In the genomic region with DNA sequence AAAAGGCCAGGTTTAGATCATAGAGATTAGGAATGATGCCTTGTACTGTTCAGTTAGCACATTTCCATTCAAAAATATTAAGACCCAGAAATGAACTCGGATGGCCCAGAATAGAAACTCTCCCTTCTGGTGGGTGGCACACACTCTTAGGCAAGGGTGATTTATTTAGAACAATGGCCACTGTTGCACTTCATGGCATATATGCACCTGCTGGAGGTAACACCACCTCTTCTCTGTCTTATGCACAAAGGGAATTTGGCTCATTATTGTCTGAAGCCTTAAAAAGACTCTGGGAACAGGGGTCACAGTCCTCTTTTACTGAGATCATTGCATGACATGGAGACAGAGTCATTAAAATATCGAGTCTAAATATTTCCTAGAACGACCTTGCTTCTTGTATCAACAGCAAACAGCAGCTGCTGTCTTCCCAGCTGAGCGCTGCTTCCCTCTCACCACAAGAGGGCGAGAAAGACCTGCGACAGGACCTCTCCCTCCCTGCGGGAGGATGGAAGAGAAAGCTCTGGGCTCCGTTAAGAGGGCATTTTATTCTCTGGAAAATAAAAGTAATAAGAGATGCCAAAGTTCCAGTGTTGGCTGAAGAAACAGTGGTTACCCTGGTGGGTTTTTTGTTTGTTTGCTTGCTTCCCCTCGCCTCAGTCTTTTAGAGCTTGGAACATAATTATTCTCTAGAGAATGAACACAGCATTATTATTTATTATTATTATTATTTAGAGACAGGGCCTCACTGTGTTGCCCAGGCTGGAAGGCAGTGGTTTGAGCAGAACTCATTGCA, we compare ENCODE assay signal across 1 cellular context.
TF ChIP-seq lines count a peak whose summit lies in the region.

No MANE protein-coding gene starts in this region.

TF ChIP-seq in GM12878, 131 proteins besides CTCF, POLR2A, EP300 and RAD21 (continued from another document):
- TF ChIP-seq, protein P1, sequence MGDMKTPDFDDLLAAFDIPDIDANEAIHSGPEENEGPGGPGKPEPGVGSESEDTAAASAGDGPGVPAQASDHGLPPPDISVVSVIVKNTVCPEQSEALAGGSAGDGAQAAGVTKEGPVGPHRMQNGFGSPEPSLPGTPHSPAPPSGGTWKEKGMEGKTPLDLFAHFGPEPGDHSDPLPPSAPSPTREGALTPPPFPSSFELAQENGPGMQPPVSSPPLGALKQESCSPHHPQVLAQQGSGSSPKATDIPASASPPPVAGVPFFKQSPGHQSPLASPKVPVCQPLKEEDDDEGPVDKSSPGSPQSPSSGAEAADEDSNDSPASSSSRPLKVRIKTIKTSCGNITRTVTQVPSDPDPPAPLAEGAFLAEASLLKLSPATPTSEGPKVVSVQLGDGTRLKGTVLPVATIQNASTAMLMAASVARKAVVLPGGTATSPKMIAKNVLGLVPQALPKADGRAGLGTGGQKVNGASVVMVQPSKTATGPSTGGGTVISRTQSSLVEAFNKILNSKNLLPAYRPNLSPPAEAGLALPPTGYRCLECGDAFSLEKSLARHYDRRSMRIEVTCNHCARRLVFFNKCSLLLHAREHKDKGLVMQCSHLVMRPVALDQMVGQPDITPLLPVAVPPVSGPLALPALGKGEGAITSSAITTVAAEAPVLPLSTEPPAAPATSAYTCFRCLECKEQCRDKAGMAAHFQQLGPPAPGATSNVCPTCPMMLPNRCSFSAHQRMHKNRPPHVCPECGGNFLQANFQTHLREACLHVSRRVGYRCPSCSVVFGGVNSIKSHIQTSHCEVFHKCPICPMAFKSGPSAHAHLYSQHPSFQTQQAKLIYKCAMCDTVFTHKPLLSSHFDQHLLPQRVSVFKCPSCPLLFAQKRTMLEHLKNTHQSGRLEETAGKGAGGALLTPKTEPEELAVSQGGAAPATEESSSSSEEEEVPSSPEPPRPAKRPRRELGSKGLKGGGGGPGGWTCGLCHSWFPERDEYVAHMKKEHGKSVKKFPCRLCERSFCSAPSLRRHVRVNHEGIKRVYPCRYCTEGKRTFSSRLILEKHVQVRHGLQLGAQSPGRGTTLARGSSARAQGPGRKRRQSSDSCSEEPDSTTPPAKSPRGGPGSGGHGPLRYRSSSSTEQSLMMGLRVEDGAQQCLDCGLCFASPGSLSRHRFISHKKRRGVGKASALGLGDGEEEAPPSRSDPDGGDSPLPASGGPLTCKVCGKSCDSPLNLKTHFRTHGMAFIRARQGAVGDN (IDR thresholded peaks at IDR 0.05), result no peak
- TF ChIP-seq HDAC6 (IDR thresholded peaks at IDR 0.05; ENCODE audit: unreplicated experiment), result no peak
- no peak for TF ChIP-seq SIN3A (IDR thresholded peaks at IDR 0.05; ENCODE audit: low read depth, low read length)
- TF ChIP-seq TCF3 (IDR thresholded peaks at IDR 0.05; ENCODE audit: borderline replicate concordance, insufficient read depth, low read depth, low read length), result peak; percentile 14; the same call in 1 of the 2 replicates
- TF ChIP-seq RBBP5 (conservative IDR thresholded peaks at IDR 0.05), result no peak
- TF ChIP-seq, protein P2, sequence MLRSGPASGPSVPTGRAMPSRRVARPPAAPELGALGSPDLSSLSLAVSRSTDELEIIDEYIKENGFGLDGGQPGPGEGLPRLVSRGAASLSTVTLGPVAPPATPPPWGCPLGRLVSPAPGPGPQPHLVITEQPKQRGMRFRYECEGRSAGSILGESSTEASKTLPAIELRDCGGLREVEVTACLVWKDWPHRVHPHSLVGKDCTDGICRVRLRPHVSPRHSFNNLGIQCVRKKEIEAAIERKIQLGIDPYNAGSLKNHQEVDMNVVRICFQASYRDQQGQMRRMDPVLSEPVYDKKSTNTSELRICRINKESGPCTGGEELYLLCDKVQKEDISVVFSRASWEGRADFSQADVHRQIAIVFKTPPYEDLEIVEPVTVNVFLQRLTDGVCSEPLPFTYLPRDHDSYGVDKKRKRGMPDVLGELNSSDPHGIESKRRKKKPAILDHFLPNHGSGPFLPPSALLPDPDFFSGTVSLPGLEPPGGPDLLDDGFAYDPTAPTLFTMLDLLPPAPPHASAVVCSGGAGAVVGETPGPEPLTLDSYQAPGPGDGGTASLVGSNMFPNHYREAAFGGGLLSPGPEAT (IDR thresholded peaks at IDR 0.05; ENCODE audit: low read depth), result no peak
- TF ChIP-seq CHD4 (IDR thresholded peaks at IDR 0.05), result no peak
- TF ChIP-seq YY1 (IDR thresholded peaks at IDR 0.05; ENCODE audit: low read depth, low read length), result 0 out of 2 replicates have a peak, but pooled peaks have one; percentile 24
- TF ChIP-seq, protein P3, sequence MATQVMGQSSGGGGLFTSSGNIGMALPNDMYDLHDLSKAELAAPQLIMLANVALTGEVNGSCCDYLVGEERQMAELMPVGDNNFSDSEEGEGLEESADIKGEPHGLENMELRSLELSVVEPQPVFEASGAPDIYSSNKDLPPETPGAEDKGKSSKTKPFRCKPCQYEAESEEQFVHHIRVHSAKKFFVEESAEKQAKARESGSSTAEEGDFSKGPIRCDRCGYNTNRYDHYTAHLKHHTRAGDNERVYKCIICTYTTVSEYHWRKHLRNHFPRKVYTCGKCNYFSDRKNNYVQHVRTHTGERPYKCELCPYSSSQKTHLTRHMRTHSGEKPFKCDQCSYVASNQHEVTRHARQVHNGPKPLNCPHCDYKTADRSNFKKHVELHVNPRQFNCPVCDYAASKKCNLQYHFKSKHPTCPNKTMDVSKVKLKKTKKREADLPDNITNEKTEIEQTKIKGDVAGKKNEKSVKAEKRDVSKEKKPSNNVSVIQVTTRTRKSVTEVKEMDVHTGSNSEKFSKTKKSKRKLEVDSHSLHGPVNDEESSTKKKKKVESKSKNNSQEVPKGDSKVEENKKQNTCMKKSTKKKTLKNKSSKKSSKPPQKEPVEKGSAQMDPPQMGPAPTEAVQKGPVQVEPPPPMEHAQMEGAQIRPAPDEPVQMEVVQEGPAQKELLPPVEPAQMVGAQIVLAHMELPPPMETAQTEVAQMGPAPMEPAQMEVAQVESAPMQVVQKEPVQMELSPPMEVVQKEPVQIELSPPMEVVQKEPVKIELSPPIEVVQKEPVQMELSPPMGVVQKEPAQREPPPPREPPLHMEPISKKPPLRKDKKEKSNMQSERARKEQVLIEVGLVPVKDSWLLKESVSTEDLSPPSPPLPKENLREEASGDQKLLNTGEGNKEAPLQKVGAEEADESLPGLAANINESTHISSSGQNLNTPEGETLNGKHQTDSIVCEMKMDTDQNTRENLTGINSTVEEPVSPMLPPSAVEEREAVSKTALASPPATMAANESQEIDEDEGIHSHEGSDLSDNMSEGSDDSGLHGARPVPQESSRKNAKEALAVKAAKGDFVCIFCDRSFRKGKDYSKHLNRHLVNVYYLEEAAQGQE (IDR thresholded peaks at IDR 0.05; ENCODE audit: low read depth, low read length), result no peak
- TF ChIP-seq RELA (IDR thresholded peaks at IDR 0.05; ENCODE audit: borderline replicate concordance, partially characterized antibody), result no peak
- TF ChIP-seq, protein P4, sequence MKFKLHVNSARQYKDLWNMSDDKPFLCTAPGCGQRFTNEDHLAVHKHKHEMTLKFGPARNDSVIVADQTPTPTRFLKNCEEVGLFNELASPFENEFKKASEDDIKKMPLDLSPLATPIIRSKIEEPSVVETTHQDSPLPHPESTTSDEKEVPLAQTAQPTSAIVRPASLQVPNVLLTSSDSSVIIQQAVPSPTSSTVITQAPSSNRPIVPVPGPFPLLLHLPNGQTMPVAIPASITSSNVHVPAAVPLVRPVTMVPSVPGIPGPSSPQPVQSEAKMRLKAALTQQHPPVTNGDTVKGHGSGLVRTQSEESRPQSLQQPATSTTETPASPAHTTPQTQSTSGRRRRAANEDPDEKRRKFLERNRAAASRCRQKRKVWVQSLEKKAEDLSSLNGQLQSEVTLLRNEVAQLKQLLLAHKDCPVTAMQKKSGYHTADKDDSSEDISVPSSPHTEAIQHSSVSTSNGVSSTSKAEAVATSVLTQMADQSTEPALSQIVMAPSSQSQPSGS (IDR thresholded peaks at IDR 0.05; ENCODE audit: low read length), result no peak
- peak; percentile 80 for TF ChIP-seq SMC3 (IDR thresholded peaks at IDR 0.05; ENCODE audit: borderline replicate concordance, low read length)
